Comparison of ENCODE assay signal across 16 cellular contexts in the genomic region with DNA sequence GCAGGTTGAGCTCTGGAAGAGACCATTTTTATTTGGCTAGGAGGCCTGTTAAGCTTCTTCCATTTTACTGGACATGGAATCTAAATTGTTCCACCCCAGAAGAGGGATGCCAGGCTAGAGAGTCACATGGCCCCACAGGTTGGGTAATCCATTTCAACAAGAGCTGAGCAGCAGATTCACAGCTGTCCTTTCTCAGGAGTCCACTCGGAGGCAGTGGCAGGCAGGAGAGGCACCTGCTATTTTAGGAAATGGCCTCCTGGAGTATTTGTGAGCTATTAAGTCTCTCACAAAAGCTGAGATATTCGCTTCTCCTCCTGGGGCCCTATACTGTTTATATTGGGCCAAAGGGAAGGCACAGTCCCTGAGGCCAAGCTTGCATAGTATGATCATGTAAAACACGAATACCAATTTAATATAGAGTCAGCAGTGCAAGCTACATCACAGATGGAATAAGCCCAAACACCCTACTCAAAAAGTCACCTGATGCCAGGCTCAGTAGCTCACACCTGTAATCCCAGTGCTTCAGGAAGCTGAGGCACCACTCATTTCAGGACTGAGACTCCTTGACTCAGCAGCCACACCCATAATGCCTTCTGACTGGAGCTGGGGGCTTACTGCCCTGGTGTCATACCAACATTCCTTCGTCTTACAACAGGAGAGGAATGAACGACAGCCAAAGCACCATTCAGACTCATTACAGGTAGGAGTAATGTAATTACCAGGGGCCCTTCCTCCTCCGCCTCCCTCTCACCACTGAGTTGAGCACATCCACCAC.
DNase-seq lines count a peak whose midpoint lies in the region; ATAC-seq and TF ChIP-seq lines count a peak whose summit lies in the region.
"Had no signal": no experiment of that assay in that cellular context is flagged by ENCODE, and none has a peak within 500 bp of the region (broad histone marks: within the 10 kb centered on the region; RNA-seq: fewer than 3 reads in every experiment).

No MANE protein-coding gene starts in this region.

- peak overlapping the region; percentile 16 for H3K4me2 ChIP-seq in neural progenitor cell

- CTCF ChIA-PET in activated CD4-positive, alpha-beta T cell treated with anti-CD3 and anti-CD28 coated beads for 36 hours (lab: Charles Lee): interaction anchor here (0.8 to 1.6 kb wide), 6 partner anchors 8 to 23 kb away, joined by 3 to 4 read pairs (median 4); no protein-coding TSS in a partner anchor
- CTCF ChIA-PET in CD4-positive, alpha-beta memory T cell (lab: Charles Lee; ENCODE audit: partially characterized antibody): no interaction called here

- no peaks in the 10 kb centered on the region for H3K36me3 ChIP-seq in neural progenitor cell
- no peaks in the 10 kb centered on the region for H3K36me3 ChIP-seq in CD4-positive, alpha-beta memory T cell (ENCODE audit: insufficient read depth, low read length)

- H2AFZ ChIP-seq in neural progenitor cell (replicated peaks): no peak overlapping the region
- H2AFZ ChIP-seq: parathyroid adenoma had no signal

- no peak overlapping the region for H3K4me3 ChIP-seq in neural progenitor cell
- no peak overlapping the region for H3K4me3 ChIP-seq in CD4-positive, alpha-beta memory T cell (ENCODE audit: low read length in 2 of 2)
- H3K4me3 ChIP-seq: esophagus squamous epithelium had no signal

- intact Hi-C loops in activated CD4-positive, alpha-beta T cell treated with anti-CD3 and anti-CD28 coated beads for 36 hours (cut with DNase I, micrococcal nuclease): no loop called here
- intact Hi-C loops in CD4-positive, alpha-beta memory T cell (cut with micrococcal nuclease): no loop called here

- no peak overlapping the region for H3K4me3 Mint-ChIP-seq in activated CD4-positive, alpha-beta T cell treated with anti-CD3 and anti-CD28 coated beads for 36 hours
- H3K4me3 Mint-ChIP-seq in neural progenitor cell: no peak overlapping the region
- no peak overlapping the region for H3K4me3 Mint-ChIP-seq in CD4-positive, alpha-beta memory T cell
- H3K4me3 Mint-ChIP-seq: HFFc6 had no signal

- POLR2A ChIA-PET in activated CD4-positive, alpha-beta T cell treated with anti-CD3 and anti-CD28 coated beads for 36 hours (lab: Charles Lee): interaction anchor here (0.9 kb wide), 1 partner anchor 9 kb away, joined by 4 read pairs; no protein-coding TSS in a partner anchor
- POLR2A ChIA-PET in CD4-positive, alpha-beta memory T cell (lab: Charles Lee; ENCODE audit: partially characterized antibody): no interaction called here

- no peak overlapping the region for H3K9ac ChIP-seq in neural progenitor cell
- H3K9ac ChIP-seq: parathyroid adenoma had no signal

- H3K4me1 Mint-ChIP-seq in activated CD4-positive, alpha-beta T cell treated with anti-CD3 and anti-CD28 coated beads for 36 hours: peaks cover 35% of the 10 kb centered on the region
- peaks cover 2% of the 10 kb centered on the region for H3K4me1 Mint-ChIP-seq in neural progenitor cell
- H3K4me1 Mint-ChIP-seq in CD4-positive, alpha-beta memory T cell: peaks cover 5 to 10% (median 9%) of the 10 kb centered on the region in 4 donors

- no peaks in the 10 kb centered on the region for H4K20me1 ChIP-seq in neural progenitor cell (ENCODE audit: low read depth)

- peak; percentile 54 for DNase-seq in activated CD4-positive, alpha-beta T cell treated with anti-CD3 and anti-CD28 coated beads for 36 hours
- no peak for DNase-seq in activated CD4-positive, alpha-beta T cell treated with anti-CD3 and anti-CD28 coated beads for 1 hour
- peak; percentile 48 to 57 for DNase-seq in activated T-cell treated with anti-CD3 and anti-CD28 coated beads, Interleukin-2, amount 50 U/mL, for 48 hours
- no peak for DNase-seq in neural progenitor cell (ENCODE audit: low spot score)
- DNase-seq in CD4-positive, alpha-beta memory T cell: no peak
- DNase-seq: activated naive CD4-positive, alpha-beta T cell; cerebellar nuclear complex; DND-41; esophagus squamous epithelium; HFFc6; NCI-H1436; stimulated activated naive CD4-positive, alpha-beta T cell had no signal

- no peaks in the 10 kb centered on the region for H3K9me3 ChIP-seq in neural progenitor cell (ENCODE audit: low read depth)
- no peaks in the 10 kb centered on the region for H3K9me3 ChIP-seq in CD4-positive, alpha-beta memory T cell (ENCODE audit: control insufficient read depth in 1 of 2, low read length in 2 of 2)
- H3K9me3 ChIP-seq: esophagus squamous epithelium had no signal

- H3K4me1 ChIP-seq in neural progenitor cell: no peaks in the 10 kb centered on the region
- H3K4me1 ChIP-seq in CD4-positive, alpha-beta memory T cell (ENCODE audit: insufficient read depth, low read length): peaks cover 9% of the 10 kb centered on the region
- H3K4me1 ChIP-seq: parathyroid adenoma had no signal

- H3K36me3 Mint-ChIP-seq in activated CD4-positive, alpha-beta T cell treated with anti-CD3 and anti-CD28 coated beads for 36 hours (ENCODE audit: low read depth): peaks cover 15% of the 10 kb centered on the region
- H3K36me3 Mint-ChIP-seq in neural progenitor cell: peaks cover 6% of the 10 kb centered on the region
- H3K36me3 Mint-ChIP-seq in CD4-positive, alpha-beta memory T cell: peaks cover 9 to 12% of the 10 kb centered on the region in 2 donors

- H3K9me3 Mint-ChIP-seq in activated CD4-positive, alpha-beta T cell treated with anti-CD3 and anti-CD28 coated beads for 36 hours (ENCODE audit: low read depth): peaks cover 2% of the 10 kb centered on the region
- H3K9me3 Mint-ChIP-seq in neural progenitor cell: peaks cover 2% of the 10 kb centered on the region
- H3K9me3 Mint-ChIP-seq in CD4-positive, alpha-beta memory T cell: peaks cover 0 to 3% (median 0%) of the 10 kb centered on the region in 8 donors
- H3K9me3 Mint-ChIP-seq: HFFc6 had no signal

- H3K27me3 Mint-ChIP-seq in activated CD4-positive, alpha-beta T cell treated with anti-CD3 and anti-CD28 coated beads for 36 hours: no peaks in the 10 kb centered on the region
- H3K27me3 Mint-ChIP-seq in neural progenitor cell (ENCODE audit: insufficient read depth, low read depth): peaks cover 2% of the 10 kb centered on the region
- no peaks in the 10 kb centered on the region for H3K27me3 Mint-ChIP-seq in CD4-positive, alpha-beta memory T cell

- peak; percentile 87 for ATAC-seq in activated CD4-positive, alpha-beta T cell treated with anti-CD3 and anti-CD28 coated beads for 36 hours
- ATAC-seq in GM21825 (IDR thresholded peaks at IDR 0.05; ENCODE audit: unreplicated experiment): peak; percentile 59
- no peak for ATAC-seq in HG03039 (IDR thresholded peaks at IDR 0.05; ENCODE audit: unreplicated experiment)
- no peak for ATAC-seq in GM18502 (IDR thresholded peaks at IDR 0.05; ENCODE audit: poor library complexity, unreplicated experiment)

- H3K79me2 ChIP-seq in neural progenitor cell (ENCODE audit: low read depth): no peaks in the 10 kb centered on the region

- H3K27me3 ChIP-seq in neural progenitor cell: no peaks in the 10 kb centered on the region
- H3K27me3 ChIP-seq in CD4-positive, alpha-beta memory T cell (ENCODE audit: insufficient read depth, low read length): no peaks in the 10 kb centered on the region
- H3K27me3 ChIP-seq: esophagus squamous epithelium had no signal

- H3K27ac ChIP-seq in neural progenitor cell: no peak overlapping the region
- H3K27ac ChIP-seq in CD4-positive, alpha-beta memory T cell (ENCODE audit: low read depth, low read length): no peak overlapping the region
- H3K27ac ChIP-seq: esophagus squamous epithelium, parathyroid adenoma had no signal

- H3F3A ChIP-seq in neural progenitor cell (ENCODE audit: low read depth): peaks cover 7% of the 10 kb centered on the region

- TF ChIP-seq CTCF in neural progenitor cell (IDR thresholded peaks at IDR 0.05): no peak

- no peak overlapping the region for H3K27ac Mint-ChIP-seq in activated CD4-positive, alpha-beta T cell treated with anti-CD3 and anti-CD28 coated beads for 36 hours
- H3K27ac Mint-ChIP-seq in neural progenitor cell: no peak overlapping the region
- H3K27ac Mint-ChIP-seq in CD4-positive, alpha-beta memory T cell: peak overlapping the region in 2 of 7 donors; percentile 1
- H3K27ac Mint-ChIP-seq: HFFc6 had no signal

Comparison
In these comparisons a context has a peak if more than half of its experiments do, and no peak if none do; other contexts are left out.
1. DNase-seq: peak in activated CD4-positive, alpha-beta T cell treated with anti-CD3 and anti-CD28 coated beads for 36 hours (single experiment) and activated T-cell treated with anti-CD3 and anti-CD28 coated beads, Interleukin-2, amount 50 U/mL, for 48 hours (2 of 2); none in activated CD4-positive, alpha-beta T cell treated with anti-CD3 and anti-CD28 coated beads for 1 hour (single experiment), neural progenitor cell (single experiment) and CD4-positive, alpha-beta memory T cell (0 of 5).
2. ATAC-seq: peak in activated CD4-positive, alpha-beta T cell treated with anti-CD3 and anti-CD28 coated beads for 36 hours (single experiment) and GM21825 (single experiment); none in HG03039 (single experiment) and GM18502 (single experiment).